8 cellular contexts compared by ENCODE assay signal in the genomic region with DNA sequence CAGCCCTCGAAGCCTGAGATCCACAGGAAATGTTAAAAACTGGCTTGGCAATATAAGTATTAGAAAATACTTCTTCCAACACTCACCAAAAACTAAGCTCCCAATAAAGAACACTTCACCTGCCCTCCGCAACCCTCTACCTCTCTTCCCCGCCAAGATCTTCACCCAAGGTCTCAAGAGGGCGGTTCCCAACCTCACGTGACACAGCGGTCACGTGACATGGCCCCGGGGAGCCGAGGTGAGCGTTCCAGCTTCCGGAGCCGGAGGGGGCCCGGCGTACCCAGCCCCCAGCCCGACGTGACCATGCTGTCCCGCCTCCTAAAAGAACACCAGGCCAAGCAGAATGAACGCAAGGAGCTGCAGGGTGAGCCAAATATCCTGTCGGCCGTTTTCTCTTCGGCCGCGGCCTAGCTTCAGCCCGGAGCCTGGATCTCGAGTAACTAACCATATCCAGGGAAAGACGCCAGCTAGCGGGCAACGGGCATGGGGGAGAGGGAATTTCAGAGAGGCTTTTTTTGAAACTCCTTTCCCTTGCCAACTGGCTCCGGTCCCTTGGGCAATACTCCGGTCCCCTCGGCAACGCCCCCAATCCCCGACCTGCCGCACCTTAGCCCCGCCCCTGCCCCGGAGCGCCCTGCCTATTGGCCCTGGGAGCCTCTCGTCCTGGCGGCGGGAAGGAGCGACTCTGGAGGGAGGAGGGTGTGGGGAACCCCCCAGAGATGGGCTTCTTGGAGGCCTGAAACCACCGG. TPM values are rescaled to one million over a fixed set of nuclear protein-coding genes. Genes with fewer than 3 reads are reported as not detected.
DNase-seq lines count a peak whose midpoint lies in the region; ATAC-seq and TF ChIP-seq lines count a peak whose summit lies in the region.

A gene (plus strand): TSS at position 214 of the 749 bp plus-strand sequence. CDS start 6 bp downstream, at position 220.

- TF ChIP-seq CTCF in C4-2B (conservative IDR thresholded peaks at IDR 0.05): no peak

- peak within 1 kb of the TSS; percentile 74 for H3K27ac ChIP-seq in C4-2B

- peak; percentile 97 for DNase-seq in NCI-H748 (lab: John Stamatoyannopoulos, UW; ENCODE audit: unreplicated experiment)
- peak; percentile 90 for DNase-seq in activated CD4-positive, alpha-beta T cell treated with anti-CD3 and anti-CD28 coated beads, Interleukin-2, amount 50 U/mL, for 1 hour
- peak; percentile 77 for DNase-seq in dedifferentiated amniotic fluid mesenchymal stem cell (ENCODE audit: extremely low spot score)
- DNase-seq in left lobe of liver (ENCODE audit: low spot score): peak; percentile 95
- DNase-seq in stimulated activated CD4-positive, alpha-beta T cell treated with anti-CD3 and anti-CD28 coated beads, Interleukin-2, amount 100 ng/mL, for 4 hours (ENCODE audit: low read depth): peak; percentile 83

- peak; percentile 92 for ATAC-seq in GM19372 (IDR thresholded peaks at IDR 0.05; ENCODE audit: low read depth, unreplicated experiment)
- peak; percentile 93 for ATAC-seq in HG03521 (IDR thresholded peaks at IDR 0.05; ENCODE audit: unreplicated experiment)
- ATAC-seq in left lobe of liver: peak; percentile 68

RNA-seq across cellular contexts. Expression of the gene that starts here (rescaled TPM):
- total RNA-seq in left lobe of liver: 97.2 TPM

Comparison
In these comparisons a context has a peak if more than half of its experiments do, and no peak if none do; other contexts are left out.
1. Peak in every context shown above with its lines: DNase-seq, ATAC-seq and H3K27ac ChIP-seq.